In genomic region chr16:84552135-84552534, GRCh38 we compare ENCODE assay signal across 17 cellular contexts. TPM values are rescaled to one million over a fixed set of nuclear protein-coding genes. Genes with fewer than 3 reads are reported as not detected.
A peak's percentile ranks its signal among the peaks of the same experiment; 100 is the strongest.
DNase-seq lines count a peak whose midpoint lies in the region; ATAC-seq and TF ChIP-seq lines count a peak whose summit lies in the region.
"Had no signal": no experiment of that assay in that cellular context is flagged by ENCODE, and none has a peak within 500 bp of the region (broad histone marks: within the 10 kb centered on the region; RNA-seq: fewer than 3 reads in every experiment).

No MANE protein-coding gene starts in this region.

- no peaks in the 10 kb centered on the region for H3K36me3 ChIP-seq in Loucy (ENCODE audit: insufficient read depth, low read length)
- H3K36me3 ChIP-seq: ascending aorta, right lobe of liver had no signal

- H3K9me3 ChIP-seq in Loucy (ENCODE audit: insufficient read depth, low read depth, low read length) = no peaks in the 10 kb centered on the region
- H3K9me3 ChIP-seq: ascending aorta, right lobe of liver had no signal

- no peaks in the 10 kb centered on the region for H3K9me3 Mint-ChIP-seq in activated CD4-positive, alpha-beta T cell treated with anti-CD3 and anti-CD28 coated beads, Interleukin-2, amount 10 ng/mL, durations not matched to agents 7 days and 5 days
- H3K9me3 Mint-ChIP-seq in activated naive CD8-positive, alpha-beta T cell (ENCODE audit: low read depth) = no peaks in the 10 kb centered on the region
- no peaks in the 10 kb centered on the region for H3K9me3 Mint-ChIP-seq in naive thymus-derived CD8-positive, alpha-beta T cell

- H3K9me2 ChIP-seq in Loucy (replicated peaks; ENCODE audit: low read depth, low read length) = no peaks in the 10 kb centered on the region

- no peak overlapping the region for H3K4me3 ChIP-seq in Loucy (ENCODE audit: low read length, poor library complexity, severe bottlenecking)
- H3K4me3 ChIP-seq: ascending aorta, right lobe of liver had no signal

- no peak for TF ChIP-seq CTCF in Loucy (conservative IDR thresholded peaks at IDR 0.05; ENCODE audit: low read length)

- no peak overlapping the region for H2AFZ ChIP-seq in Loucy (ENCODE audit: low read length)

- no peak overlapping the region for H3K4me3 Mint-ChIP-seq in activated CD4-positive, alpha-beta T cell treated with anti-CD3 and anti-CD28 coated beads, Interleukin-2, amount 10 ng/mL, durations not matched to agents 7 days and 5 days
- peak overlapping the region; percentile 89 for H3K4me3 Mint-ChIP-seq in activated naive CD8-positive, alpha-beta T cell
- peak overlapping the region; percentile 82 to 99 (median 90) for H3K4me3 Mint-ChIP-seq in naive thymus-derived CD8-positive, alpha-beta T cell

- H3K4me1 ChIP-seq in Loucy (ENCODE audit: insufficient read depth, low read length, poor library complexity, severe bottlenecking) = peaks cover 33% of the 10 kb centered on the region
- H3K4me1 ChIP-seq: ascending aorta, right lobe of liver had no signal

- no peaks in the 10 kb centered on the region for H3K27me3 ChIP-seq in Loucy (ENCODE audit: insufficient read depth, low read length, poor library complexity, severe bottlenecking)
- H3K27me3 ChIP-seq: ascending aorta, right lobe of liver had no signal

- ATAC-seq in naive thymus-derived CD8-positive, alpha-beta T cell = no peak
- ATAC-seq in GM18909 (IDR thresholded peaks at IDR 0.05; ENCODE audit: poor library complexity, unreplicated experiment) = no peak
- ATAC-seq: left colon, right lobe of liver had no signal

- H3K9ac ChIP-seq in Loucy (ENCODE audit: low read depth, low read length, poor library complexity, severe bottlenecking) = no peak overlapping the region

- no peaks in the 10 kb centered on the region for H4K20me1 ChIP-seq in Loucy (ENCODE audit: insufficient read depth, low read length, poor library complexity, severe bottlenecking)

- H3K4me2 ChIP-seq in Loucy (ENCODE audit: low read depth, low read length, poor library complexity, severe bottlenecking) = peak overlapping the region; percentile 31

- H3K27ac Mint-ChIP-seq in activated CD4-positive, alpha-beta T cell treated with anti-CD3 and anti-CD28 coated beads, Interleukin-2, amount 10 ng/mL, durations not matched to agents 7 days and 5 days = peak overlapping the region; percentile 60
- peak overlapping the region; percentile 92 for H3K27ac Mint-ChIP-seq in activated naive CD8-positive, alpha-beta T cell
- H3K27ac Mint-ChIP-seq in naive thymus-derived CD8-positive, alpha-beta T cell = peak overlapping the region; percentile 85 to 98 (median 94)

- CTCF ChIA-PET in activated CD4-positive, alpha-beta T cell treated with anti-CD3 and anti-CD28 coated beads, Interleukin-2, amount 10 ng/mL, durations not matched to agents 7 days and 5 days (lab: Charles Lee) = interaction anchor here (0.6 to 3.8 kb wide), 9 partner anchors 11 to 435 kb away, joined by 3 to 17 read pairs (median 4); partner anchors contain the start of gene MBTPS1

- POLR2A ChIA-PET in activated CD4-positive, alpha-beta T cell treated with anti-CD3 and anti-CD28 coated beads, Interleukin-2, amount 10 ng/mL, durations not matched to agents 7 days and 5 days (lab: Charles Lee) = interaction anchor here (1.0 kb wide), 1 partner anchor 20 kb away, joined by 6 read pairs; no protein-coding TSS in a partner anchor
- POLR2A ChIA-PET in naive thymus-derived CD8-positive, alpha-beta T cell (lab: Charles Lee) = interaction anchor here (0.6 to 3.6 kb wide), 15 partner anchors 9 to 96 kb away, joined by 3 to 16 read pairs (median 5); partner anchors contain the start of genes COTL1 and KLHL36

- peaks cover 45% of the 10 kb centered on the region for H3K4me1 Mint-ChIP-seq in activated CD4-positive, alpha-beta T cell treated with anti-CD3 and anti-CD28 coated beads, Interleukin-2, amount 10 ng/mL, durations not matched to agents 7 days and 5 days
- peaks cover 74% of the 10 kb centered on the region for H3K4me1 Mint-ChIP-seq in activated naive CD8-positive, alpha-beta T cell (ENCODE audit: low read depth)
- peaks cover 42 to 70% (median 65%) of the 10 kb centered on the region in 4 donors for H3K4me1 Mint-ChIP-seq in naive thymus-derived CD8-positive, alpha-beta T cell

- peaks cover 11% of the 10 kb centered on the region; the same call in 1 of the 2 replicates for H3K79me2 ChIP-seq in Loucy (ENCODE audit: insufficient read depth, low read length)

- no peaks in the 10 kb centered on the region for H3K27me3 Mint-ChIP-seq in activated CD4-positive, alpha-beta T cell treated with anti-CD3 and anti-CD28 coated beads, Interleukin-2, amount 10 ng/mL, durations not matched to agents 7 days and 5 days
- no peaks in the 10 kb centered on the region for H3K27me3 Mint-ChIP-seq in activated naive CD8-positive, alpha-beta T cell
- no peaks in the 10 kb centered on the region for H3K27me3 Mint-ChIP-seq in naive thymus-derived CD8-positive, alpha-beta T cell

- no peak for DNase-seq in activated CD4-positive, alpha-beta T cell treated with anti-CD3 and anti-CD28 coated beads, Interleukin-2, amount 10 ng/mL, durations not matched to agents 7 days and 5 days
- DNase-seq in activated CD4-positive, alpha-beta T cell treated with anti-CD3 and anti-CD28 coated beads, Interleukin-2, amount 50 U/mL, for 4 hours = no peak
- DNase-seq in naive thymus-derived CD8-positive, alpha-beta T cell = peak in 1 of 10 donors; percentile 16
- DNase-seq in COLO829 (ENCODE audit: low spot score) = no peak
- no peak for DNase-seq in stimulated activated CD4-positive, alpha-beta T cell treated with anti-CD3 and anti-CD28 coated beads, Interleukin-4, amount 100 ng/mL, for 24 hours
- DNase-seq: activated CD4-positive, CD25-positive, alpha-beta regulatory T cell; foreskin melanocyte; HCEC 1CT; Karpas-422; left colon; NCI-H1105 treated with DMSO at 0.1 percent for 48 hours; NCI-H82 had no signal

- no peaks in the 10 kb centered on the region for H3K36me3 Mint-ChIP-seq in activated CD4-positive, alpha-beta T cell treated with anti-CD3 and anti-CD28 coated beads, Interleukin-2, amount 10 ng/mL, durations not matched to agents 7 days and 5 days (ENCODE audit: low read depth)
- no peaks in the 10 kb centered on the region for H3K36me3 Mint-ChIP-seq in activated naive CD8-positive, alpha-beta T cell
- H3K36me3 Mint-ChIP-seq in naive thymus-derived CD8-positive, alpha-beta T cell = peaks cover 0 to 2% (median under 1%) of the 10 kb centered on the region in 3 donors

- no peaks in the 10 kb centered on the region for H3F3A ChIP-seq in Loucy (ENCODE audit: low read depth)

RNA-seq across cellular contexts. Expression of gene MEAK7, which starts 47.7 kb away (rescaled TPM):
- total RNA-seq in activated CD4-positive, alpha-beta T cell treated with anti-CD3 and anti-CD28 coated beads, Interleukin-2, amount 10 ng/mL, durations not matched to agents 7 days and 5 days = 1 to 10 TPM; 8.8 to 10.0 TPM
- 1 to 10 TPM; 7.1 to 8.9 TPM for total RNA-seq in naive thymus-derived CD8-positive, alpha-beta T cell
- polyA plus RNA-seq in naive thymus-derived CD8-positive, alpha-beta T cell = 1 to 10 TPM; 3.7 to 6.7 (median 4.6) TPM
